15 cellular contexts compared by ENCODE assay signal in the genomic region with DNA sequence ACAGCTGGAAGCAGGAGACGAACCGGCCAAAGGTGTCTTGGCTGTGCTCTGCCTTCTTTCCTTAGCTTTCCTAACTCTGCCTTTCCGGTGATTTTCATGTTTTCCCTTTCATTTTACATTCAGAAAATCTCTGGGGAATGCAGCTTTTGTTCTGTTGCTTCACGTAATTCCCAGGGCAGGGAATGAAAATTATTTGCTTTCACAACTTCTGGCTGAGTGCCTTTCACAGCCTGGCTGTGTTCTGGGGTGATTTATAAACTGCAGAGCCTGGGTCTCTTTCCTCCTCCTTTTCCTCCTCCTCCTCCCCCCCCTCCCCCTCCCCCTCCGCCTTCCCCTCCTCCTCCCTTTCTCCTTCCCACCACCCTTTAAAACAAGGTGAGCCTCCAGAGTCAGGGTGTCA.
DNase-seq lines count a peak whose midpoint lies in the region; ATAC-seq and TF ChIP-seq lines count a peak whose summit lies in the region.
"Had no signal": no experiment of that assay in that cellular context is flagged by ENCODE, and none has a peak within 500 bp of the region (broad histone marks: within the 10 kb centered on the region; RNA-seq: fewer than 3 reads in every experiment).

No MANE protein-coding gene starts in this region.

- H3K27me3 ChIP-seq in right atrium auricular region (no peaks in the 10 kb centered on the region), hepatocyte (no peaks in the 10 kb centered on the region), uterus (no peaks in the 10 kb centered on the region)
- H3K27me3 ChIP-seq: neural progenitor cell had no signal

- ATAC-seq in Right ventricle myocardium inferior (peak; percentile 19), GM18861 (IDR thresholded peaks at IDR 0.05; ENCODE audit: unreplicated experiment) (no peak), HG02885 (IDR thresholded peaks at IDR 0.05; ENCODE audit: poor library complexity, unreplicated experiment) (no peak)
- ATAC-seq: activated naive CD4-positive, alpha-beta T cell treated with anti-CD3 and anti-CD28 coated beads, Interleukin-2, amount 50 U/mL, for 72 hours; activated T-cell treated with anti-CD3 and anti-CD28 coated beads, Interleukin-2, amount 50 U/mL, for 4 hours had no signal

- no peaks in the 10 kb centered on the region for H3K9me2 ChIP-seq in hepatocyte (replicated peaks; ENCODE audit: insufficient read depth)

- TF ChIP-seq CTCF in right atrium auricular region (IDR thresholded peaks at IDR 0.05) (no peak), astrocyte of the cerebellum (IDR thresholded peaks at IDR 0.05; ENCODE audit: low read depth, low read length, missing control alignments) (no peak), hepatocyte (IDR thresholded peaks at IDR 0.05; ENCODE audit: poor library complexity) (no peak), uterus (IDR thresholded peaks at IDR 0.05) (no peak), lower leg skin (IDR thresholded peaks at IDR 0.05) (no peak)

- H3K4me1 ChIP-seq in right atrium auricular region (peaks cover 0 to 16% of the 10 kb centered on the region in 2 donors), hepatocyte (ENCODE audit: insufficient read depth) (peaks cover 13% of the 10 kb centered on the region), uterus (peaks cover 9 to 20% of the 10 kb centered on the region in 2 donors)

- in situ Hi-C loops in astrocyte of the cerebellum (cut with HindIII; ENCODE audit: low sequenced_read_pairs), result no loop called here

- no peaks in the 10 kb centered on the region for H3K79me2 ChIP-seq in hepatocyte

- H2AFZ ChIP-seq in hepatocyte, result no peak overlapping the region
- H2AFZ ChIP-seq: neural progenitor cell had no signal

- no peaks in the 10 kb centered on the region for H3K9me3 ChIP-seq in right atrium auricular region
- no peaks in the 10 kb centered on the region for H3K9me3 ChIP-seq in hepatocyte (ENCODE audit: low read depth)
- H3K9me3 ChIP-seq in uterus, result no peaks in the 10 kb centered on the region

- no peak overlapping the region for H3K4me3 ChIP-seq in right atrium auricular region
- no peak overlapping the region for H3K4me3 ChIP-seq in astrocyte of the cerebellum (ENCODE audit: low read depth, low read length)
- no peak overlapping the region for H3K4me3 ChIP-seq in hepatocyte
- no peak overlapping the region for H3K4me3 ChIP-seq in uterus
- no peak overlapping the region for H3K4me3 ChIP-seq in lower leg skin (ENCODE audit: low read depth, poor library complexity, severe bottlenecking)
- H3K4me3 ChIP-seq: neural progenitor cell had no signal

- H3K27ac ChIP-seq in right atrium auricular region, result peak overlapping the region in 1 of 2 donors; percentile 11
- H3K27ac ChIP-seq in hepatocyte, result no peak overlapping the region
- H3K27ac ChIP-seq in uterus, result peak overlapping the region; percentile 71 to 82
- H3K27ac ChIP-seq: neural progenitor cell had no signal

- H3K36me3 ChIP-seq in right atrium auricular region (no peaks in the 10 kb centered on the region), hepatocyte (replicated peaks; ENCODE audit: insufficient read depth, low read depth) (no peaks in the 10 kb centered on the region), uterus (no peaks in the 10 kb centered on the region)
- H3K36me3 ChIP-seq: neural progenitor cell had no signal

- no peak for DNase-seq in Right ventricle myocardium inferior (ENCODE audit: missing footprints)
- DNase-seq in right atrium auricular region (ENCODE audit: low spot score), result no peak
- DNase-seq in astrocyte of the cerebellum (ENCODE audit: low read depth), result peak; percentile 42
- DNase-seq in hepatocyte (ENCODE audit: low spot score), result no peak
- DNase-seq in uterus, result peak; percentile 70 to 76
- no peak for DNase-seq in lower leg skin (ENCODE audit: low spot score in 2 of 2)
- DNase-seq: activated CD4-positive, alpha-beta T cell treated with anti-CD3 and anti-CD28 coated beads, Interleukin-2, amount 50 U/mL, for 48 hours; activated T-cell treated with anti-CD3 and anti-CD28 coated beads, Interleukin-2, amount 50 U/mL, for 4 hours; effector CD8-positive, alpha-beta T cell; Karpas-422; NCI-H510A had no signal

- peak overlapping the region; percentile 36 for H3K4me2 ChIP-seq in hepatocyte
- H3K4me2 ChIP-seq: neural progenitor cell had no signal

- WGBS in hepatocyte (ENCODE audit: low lambda C conversion rate, missing lambda C conversion rate), result 56% methylated on average over 4 of the region's 5 CpGs
- WGBS in lower leg skin, 2 donors, result 43 to 46% methylated on average over 5 of the region's 5 CpGs

- intact Hi-C loops in Right ventricle myocardium inferior (cut with DNase I) (no loop called here), uterus (cut with DNase I; ENCODE audit: low total_unique reads) (no loop called here), lower leg skin (cut with DNase I; ENCODE audit: low total_unique reads) (no loop called here)

- TF ChIP-seq POLR2A in uterus (IDR thresholded peaks at IDR 0.05) (no peak), lower leg skin (IDR thresholded peaks at IDR 0.05) (no peak)

- H4K20me1 ChIP-seq in hepatocyte (ENCODE audit: insufficient read depth, poor library complexity, severe bottlenecking), result no peaks in the 10 kb centered on the region

Comparison
In these comparisons a context has a peak if more than half of its experiments do, and no peak if none do; other contexts are left out.
1. DNase-seq: peak in astrocyte of the cerebellum (single experiment) and uterus (2 of 2); none in Right ventricle myocardium inferior (single experiment), right atrium auricular region (single experiment), hepatocyte (single experiment) and lower leg skin (0 of 2).